Comparison of ENCODE assay signal across 13 cellular contexts in the genomic region with DNA sequence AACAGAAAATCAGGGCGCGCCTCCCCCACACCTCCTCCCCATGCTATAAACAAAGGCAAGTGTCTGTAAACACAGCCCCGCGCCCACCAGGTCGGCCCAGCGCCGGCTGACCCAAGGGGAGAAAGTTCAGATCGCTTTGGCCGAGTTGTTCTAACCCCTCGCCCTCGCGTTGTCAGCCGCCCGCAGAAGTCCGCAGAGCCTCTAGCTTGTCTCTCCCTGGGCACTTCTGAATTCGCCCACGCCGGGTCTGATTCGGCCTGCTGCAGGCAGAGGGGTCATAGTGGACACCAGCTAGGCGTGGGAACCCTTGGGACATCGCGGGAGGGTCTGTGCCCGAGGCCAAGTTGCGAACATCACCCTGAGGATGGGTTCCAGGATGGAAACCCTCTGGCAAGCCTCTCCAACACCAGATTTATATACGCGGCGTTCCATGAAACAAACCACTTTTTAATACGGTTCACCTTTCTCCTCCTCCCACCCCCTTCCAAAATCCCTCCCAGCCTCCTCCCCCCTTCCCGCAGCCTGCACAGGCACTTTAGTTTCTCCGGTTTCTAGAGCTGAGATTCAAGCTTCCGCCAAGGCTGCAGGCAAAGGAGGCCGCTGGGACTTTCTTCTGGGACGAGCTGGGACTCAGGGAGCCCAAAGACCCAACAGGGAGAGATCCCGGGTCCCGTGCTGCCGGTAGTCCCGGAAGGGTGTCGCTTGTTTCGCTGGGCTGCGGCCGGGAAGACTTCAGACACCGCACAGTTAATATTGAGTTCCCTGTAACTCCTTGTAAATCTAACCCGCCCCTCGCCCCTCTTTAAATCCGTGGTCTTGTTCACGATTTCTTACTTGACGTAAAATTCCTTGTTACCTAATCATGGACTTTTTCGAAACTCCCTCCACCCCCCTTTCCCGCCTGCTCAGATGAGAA. TPM values are rescaled to one million over a fixed set of nuclear protein-coding genes. Genes with fewer than 3 reads are reported as not detected.
DNase-seq lines count a peak whose midpoint lies in the region; ATAC-seq, FAIRE-seq and TF ChIP-seq lines count a peak whose summit lies in the region.
"Had no signal": no experiment of that assay in that cellular context is flagged by ENCODE, and none has a peak within 500 bp of the region (broad histone marks: within the 10 kb centered on the region; RNA-seq: fewer than 3 reads in every experiment).

No MANE protein-coding gene starts in this region.

- no peaks in the 10 kb centered on the region for H3K36me3 ChIP-seq in endothelial cell of umbilical vein (ENCODE audit: control insufficient read depth in 2 of 2, extremely low read depth in 1 of 2, insufficient read depth in 2 of 2, low read length in 2 of 2)
- no peaks in the 10 kb centered on the region for H3K36me3 ChIP-seq in transverse colon

- peaks cover 12% of the 10 kb centered on the region for H3K4me1 Mint-ChIP-seq in activated CD8-positive, alpha-beta T cell treated with anti-CD3 and anti-CD28 coated beads, Interleukin-2, amount 10 ng/mL, durations not matched to agents 7 days and 5 days (ENCODE audit: low read depth)
- peaks cover 17% of the 10 kb centered on the region for H3K4me1 Mint-ChIP-seq in activated CD8-positive, alpha-beta T cell treated with anti-CD3 and anti-CD28 coated beads for 36 hours (ENCODE audit: low read depth)
- H3K4me1 Mint-ChIP-seq in mesothelial cell of epicardium, result peaks cover 69% of the 10 kb centered on the region

- 20 to 26% methylated on average over 1 to 48 of the region's 49 CpGs for WGBS in transverse colon (ENCODE audit: low coverage in 1 of 2), 2 donors

- no peak overlapping the region for H3K27ac Mint-ChIP-seq in activated CD8-positive, alpha-beta T cell treated with anti-CD3 and anti-CD28 coated beads, Interleukin-2, amount 10 ng/mL, durations not matched to agents 7 days and 5 days
- H3K27ac Mint-ChIP-seq in activated CD8-positive, alpha-beta T cell treated with anti-CD3 and anti-CD28 coated beads for 36 hours, result no peak overlapping the region
- H3K27ac Mint-ChIP-seq in mesothelial cell of epicardium, result peak overlapping the region; percentile 97
- H3K27ac Mint-ChIP-seq: activated B cell treated with CpG ODN at 0.5 μM for 24 hours had no signal

- peaks cover 11% of the 10 kb centered on the region for H3K9me3 Mint-ChIP-seq in activated CD8-positive, alpha-beta T cell treated with anti-CD3 and anti-CD28 coated beads, Interleukin-2, amount 10 ng/mL, durations not matched to agents 7 days and 5 days (ENCODE audit: insufficient read depth)
- peaks cover 1% of the 10 kb centered on the region for H3K9me3 Mint-ChIP-seq in activated CD8-positive, alpha-beta T cell treated with anti-CD3 and anti-CD28 coated beads for 36 hours
- no peaks in the 10 kb centered on the region for H3K9me3 Mint-ChIP-seq in mesothelial cell of epicardium

- TF ChIP-seq EP300 in transverse colon (IDR thresholded peaks at IDR 0.05; ENCODE audit: low read depth), result no peak

- peaks cover 7% of the 10 kb centered on the region for H3K4me1 ChIP-seq in endothelial cell of umbilical vein (ENCODE audit: control insufficient read depth, extremely low read depth, insufficient read depth, low read length)
- H3K4me1 ChIP-seq in transverse colon, result peaks cover 0 to 41% (median 20%) of the 10 kb centered on the region in 4 donors
- H3K4me1 ChIP-seq: parathyroid adenoma had no signal

- CTCF ChIA-PET in activated CD8-positive, alpha-beta T cell treated with anti-CD3 and anti-CD28 coated beads, Interleukin-2, amount 10 ng/mL, durations not matched to agents 7 days and 5 days (lab: Charles Lee), result interaction anchor here (1.0 kb wide), 1 partner anchor 20 kb away, joined by 4 read pairs; no protein-coding TSS in a partner anchor
- CTCF ChIA-PET in activated CD8-positive, alpha-beta T cell treated with anti-CD3 and anti-CD28 coated beads for 36 hours (lab: Charles Lee), result no interaction called here
- CTCF ChIA-PET in endothelial cell of umbilical vein (lab: Charles Lee), result interaction anchor here (0.6 to 1.6 kb wide), 2 partner anchors 19 to 20 kb away, joined by 3 read pairs; no protein-coding TSS in a partner anchor

- peaks cover 88 to 94% of the 10 kb centered on the region in 2 experiments for H3K27me3 ChIP-seq in endothelial cell of umbilical vein (ENCODE audit: control insufficient read depth in 2 of 2, insufficient read depth in 2 of 2, low read length in 2 of 2)
- H3K27me3 ChIP-seq in transverse colon, result peaks cover 99% of the 10 kb centered on the region

- TF ChIP-seq POLR2A in endothelial cell of umbilical vein (IDR thresholded peaks at IDR 0.05; ENCODE audit: low read depth, low read length), result no peak
- TF ChIP-seq POLR2A in transverse colon (IDR thresholded peaks at IDR 0.05), result no peak

- H3K4me3 ChIP-seq in endothelial cell of umbilical vein (replicated peaks in 1 of 3; ENCODE audit: insufficient read depth in 1 of 3, low read depth in 1 of 3, low read length in 3 of 3), result no peak overlapping the region
- peak overlapping the region; percentile 31 to 59 (median 46) for H3K4me3 ChIP-seq in transverse colon

- H2AFZ ChIP-seq in endothelial cell of umbilical vein (ENCODE audit: low read depth, low read length), result no peak overlapping the region
- H2AFZ ChIP-seq: parathyroid adenoma had no signal

- in situ Hi-C loops in transverse colon (cut with MboI; ENCODE audit: low pct_ligation_motif_present in 1 of 4, low pct_unique_long_range_greater_than_20kb in 1 of 4, low sequenced_read_pairs in 3 of 4), result no loop called here

- no peak for FAIRE-seq in endothelial cell of umbilical vein (lab: Jason Lieb, UNC)

- no peak overlapping the region for H3K9ac ChIP-seq in endothelial cell of umbilical vein (replicated peaks; ENCODE audit: extremely low read depth, insufficient read depth, low read length)
- H3K9ac ChIP-seq: KMS-11, parathyroid adenoma had no signal

- peaks cover 82% of the 10 kb centered on the region for H3K27me3 Mint-ChIP-seq in activated CD8-positive, alpha-beta T cell treated with anti-CD3 and anti-CD28 coated beads, Interleukin-2, amount 10 ng/mL, durations not matched to agents 7 days and 5 days (ENCODE audit: low read depth)
- peaks cover 87% of the 10 kb centered on the region for H3K27me3 Mint-ChIP-seq in activated CD8-positive, alpha-beta T cell treated with anti-CD3 and anti-CD28 coated beads for 36 hours
- peaks cover 50% of the 10 kb centered on the region for H3K27me3 Mint-ChIP-seq in mesothelial cell of epicardium (ENCODE audit: low read depth)

- POLR2A ChIA-PET in activated CD8-positive, alpha-beta T cell treated with anti-CD3 and anti-CD28 coated beads, Interleukin-2, amount 10 ng/mL, durations not matched to agents 7 days and 5 days (lab: Charles Lee), result no interaction called here
- POLR2A ChIA-PET in activated CD8-positive, alpha-beta T cell treated with anti-CD3 and anti-CD28 coated beads for 36 hours (lab: Charles Lee), result no interaction called here
- POLR2A ChIA-PET in endothelial cell of umbilical vein (lab: Charles Lee), result no interaction called here

- H3K4me2 ChIP-seq in endothelial cell of umbilical vein (ENCODE audit: insufficient read depth, low read length), result no peak overlapping the region
- H3K4me2 ChIP-seq: KMS-11 had no signal

- no peaks in the 10 kb centered on the region for H3K9me3 ChIP-seq in endothelial cell of umbilical vein (replicated peaks; ENCODE audit: control insufficient read depth, insufficient read depth, low read length)
- no peaks in the 10 kb centered on the region for H3K9me3 ChIP-seq in transverse colon

- TF ChIP-seq CTCF in activated CD8-positive, alpha-beta T cell treated with anti-CD3 and anti-CD28 coated beads for 36 hours (IDR thresholded peaks at IDR 0.05), result no peak
- TF ChIP-seq CTCF in endothelial cell of umbilical vein (IDR thresholded peaks at IDR 0.05; ENCODE audit: extremely low read depth in 1 of 2, insufficient read depth in 1 of 2, low read depth in 1 of 2, low read length in 2 of 2) (no peak), mesothelial cell of epicardium (IDR thresholded peaks at IDR 0.05; ENCODE audit: unreplicated experiment) (no peak), transverse colon (IDR thresholded peaks at IDR 0.05) (no peak)

- H3K27ac ChIP-seq in endothelial cell of umbilical vein (ENCODE audit: insufficient read depth, low read depth, low read length) (no peak overlapping the region), transverse colon (peak overlapping the region; percentile 81 to 95 (median 89))
- H3K27ac ChIP-seq: KMS-11, parathyroid adenoma had no signal

- H3K9me1 ChIP-seq in endothelial cell of umbilical vein (replicated peaks; ENCODE audit: control insufficient read depth, extremely low read depth, insufficient read depth, low read length), result no peaks in the 10 kb centered on the region

- no peaks in the 10 kb centered on the region for H3K79me2 ChIP-seq in endothelial cell of umbilical vein (ENCODE audit: control insufficient read depth, insufficient read depth, low read length)
- H3K79me2 ChIP-seq: parathyroid adenoma had no signal

- no peak for ATAC-seq in activated CD8-positive, alpha-beta T cell treated with anti-CD3 and anti-CD28 coated beads, Interleukin-2, amount 10 ng/mL, durations not matched to agents 7 days and 5 days
- ATAC-seq in activated CD8-positive, alpha-beta T cell treated with anti-CD3 and anti-CD28 coated beads for 36 hours, result no peak
- no peak for ATAC-seq in HG02885 (IDR thresholded peaks at IDR 0.05; ENCODE audit: poor library complexity, unreplicated experiment)
- ATAC-seq in GM18511 (IDR thresholded peaks at IDR 0.05; ENCODE audit: unreplicated experiment), result no peak

- intact Hi-C loops in activated CD8-positive, alpha-beta T cell treated with anti-CD3 and anti-CD28 coated beads for 36 hours (cut with micrococcal nuclease), result loop anchor here (5.0 kb wide), 1 partner anchor 692 kb away; no protein-coding TSS in a partner anchor
- intact Hi-C loops in endothelial cell of umbilical vein (cut with micrococcal nuclease), result loop anchor here (5.0 kb wide), 1 partner anchor 687 kb away; no protein-coding TSS in a partner anchor
- intact Hi-C loops in transverse colon (cut with DNase I; ENCODE audit: low total_unique reads), result no loop called here

- peak; percentile 18 for DNase-seq in activated CD8-positive, alpha-beta T cell treated with anti-CD3 and anti-CD28 coated beads, Interleukin-2, amount 10 ng/mL, durations not matched to agents 7 days and 5 days
- no peak for DNase-seq in activated CD8-positive, alpha-beta T cell treated with anti-CD3 and anti-CD28 coated beads for 36 hours
- DNase-seq in endothelial cell of umbilical vein (ENCODE audit: low read depth, low spot score) (no peak), mesothelial cell of epicardium (ENCODE audit: low spot score in 2 of 2, unreplicated experiment in 2 of 2) (no peak), transverse colon (no peak), NCI-H446 treated with DMSO at 0.1 percent for 48 hours (lab: John Stamatoyannopoulos, UW) (no peak)
- DNase-seq: activated B cell treated with CpG ODN at 0.5 μM for 24 hours; activated naive CD4-positive, alpha-beta T cell treated with anti-CD3 and anti-CD28 coated beads, Interleukin-2, amount 50 U/mL, for 16 hours; EL had no signal

- H3K36me3 Mint-ChIP-seq in activated CD8-positive, alpha-beta T cell treated with anti-CD3 and anti-CD28 coated beads, Interleukin-2, amount 10 ng/mL, durations not matched to agents 7 days and 5 days (ENCODE audit: low read depth), result peaks cover 36% of the 10 kb centered on the region
- peaks cover 11% of the 10 kb centered on the region for H3K36me3 Mint-ChIP-seq in activated CD8-positive, alpha-beta T cell treated with anti-CD3 and anti-CD28 coated beads for 36 hours (ENCODE audit: low read depth)
- H3K36me3 Mint-ChIP-seq in mesothelial cell of epicardium, result peaks cover 4% of the 10 kb centered on the region

- H3K4me3 Mint-ChIP-seq in activated CD8-positive, alpha-beta T cell treated with anti-CD3 and anti-CD28 coated beads, Interleukin-2, amount 10 ng/mL, durations not matched to agents 7 days and 5 days, result peak overlapping the region; percentile 41
- no peak overlapping the region for H3K4me3 Mint-ChIP-seq in activated CD8-positive, alpha-beta T cell treated with anti-CD3 and anti-CD28 coated beads for 36 hours
- peak overlapping the region; percentile 95 for H3K4me3 Mint-ChIP-seq in mesothelial cell of epicardium
- H3K4me3 Mint-ChIP-seq: activated B cell treated with CpG ODN at 0.5 μM for 24 hours had no signal

- BruUV-seq in endothelial cell of umbilical vein (replicated peaks; lab: Mats Ljungman, UMichigan), result no TSS peak

- no peaks in the 10 kb centered on the region for H4K20me1 ChIP-seq in endothelial cell of umbilical vein (replicated peaks; ENCODE audit: control insufficient read depth, extremely low read depth, insufficient read depth, low read length)

- dilution Hi-C loops in endothelial cell of umbilical vein (cut with MboI; ENCODE audit: extremely low pct_ligation_motif_present, low sequenced_read_pairs), result no loop called here

RNA-seq across cellular contexts. Expression of a gene that starts 4.7 kb away (rescaled TPM):
- total RNA-seq in activated CD8-positive, alpha-beta T cell treated with anti-CD3 and anti-CD28 coated beads, Interleukin-2, amount 10 ng/mL, durations not matched to agents 7 days and 5 days, result not detected
- not detected for total RNA-seq in activated CD8-positive, alpha-beta T cell treated with anti-CD3 and anti-CD28 coated beads for 36 hours
- not detected in 2 replicates for total RNA-seq in endothelial cell of umbilical vein
- polyA plus RNA-seq in endothelial cell of umbilical vein, result not detected in 2 replicates
- not detected in 2 replicates for polyA plus RNA-seq in endothelial cell of umbilical vein (2011; cell fraction: cytosol; rRNA removed)
- not detected in 2 replicates for polyA plus RNA-seq in endothelial cell of umbilical vein (2011; cell fraction: nucleus; rRNA removed)
- polyA plus RNA-seq in endothelial cell of umbilical vein (2012), result not detected in 2 replicates
- not detected in 2 replicates for polyA minus RNA-seq in endothelial cell of umbilical vein
- polyA minus RNA-seq in endothelial cell of umbilical vein (2011; cell fraction: cytosol; rRNA and poly(A)+ RNA removed), result not detected
- not detected in 2 replicates for polyA minus RNA-seq in endothelial cell of umbilical vein (2011; cell fraction: nucleus; rRNA and poly(A)+ RNA removed)
- total RNA-seq in mesothelial cell of epicardium, result 32.8 to 34.3 TPM (median 33.3 TPM) in 3 replicates
- 10 to 100 TPM; 24.6 to 87.6 (median 40.9) TPM for total RNA-seq in transverse colon
- total RNA-seq: activated B cell treated with CpG ODN at 0.5 μM for 24 hours had no signal

Comparison
In these comparisons a context has a peak if more than half of its experiments do, and no peak if none do; other contexts are left out.
1. H3K4me3 ChIP-seq: peak in transverse colon (4 of 4); none in endothelial cell of umbilical vein (0 of 3).
2. RNA of a gene that starts 4.7 kb away (total RNA-seq): 24.6 to 87.6 TPM in transverse colon and 32.8 to 34.3 TPM in mesothelial cell of epicardium; not detected in activated CD8-positive, alpha-beta T cell treated with anti-CD3 and anti-CD28 coated beads, Interleukin-2, amount 10 ng/mL, durations not matched to agents 7 days and 5 days, not detected in activated CD8-positive, alpha-beta T cell treated with anti-CD3 and anti-CD28 coated beads for 36 hours and not detected in endothelial cell of umbilical vein; every median in the first group is over 10 times any median in the second.